ENCODE assay signal across 19 cellular contexts in the genomic region with DNA sequence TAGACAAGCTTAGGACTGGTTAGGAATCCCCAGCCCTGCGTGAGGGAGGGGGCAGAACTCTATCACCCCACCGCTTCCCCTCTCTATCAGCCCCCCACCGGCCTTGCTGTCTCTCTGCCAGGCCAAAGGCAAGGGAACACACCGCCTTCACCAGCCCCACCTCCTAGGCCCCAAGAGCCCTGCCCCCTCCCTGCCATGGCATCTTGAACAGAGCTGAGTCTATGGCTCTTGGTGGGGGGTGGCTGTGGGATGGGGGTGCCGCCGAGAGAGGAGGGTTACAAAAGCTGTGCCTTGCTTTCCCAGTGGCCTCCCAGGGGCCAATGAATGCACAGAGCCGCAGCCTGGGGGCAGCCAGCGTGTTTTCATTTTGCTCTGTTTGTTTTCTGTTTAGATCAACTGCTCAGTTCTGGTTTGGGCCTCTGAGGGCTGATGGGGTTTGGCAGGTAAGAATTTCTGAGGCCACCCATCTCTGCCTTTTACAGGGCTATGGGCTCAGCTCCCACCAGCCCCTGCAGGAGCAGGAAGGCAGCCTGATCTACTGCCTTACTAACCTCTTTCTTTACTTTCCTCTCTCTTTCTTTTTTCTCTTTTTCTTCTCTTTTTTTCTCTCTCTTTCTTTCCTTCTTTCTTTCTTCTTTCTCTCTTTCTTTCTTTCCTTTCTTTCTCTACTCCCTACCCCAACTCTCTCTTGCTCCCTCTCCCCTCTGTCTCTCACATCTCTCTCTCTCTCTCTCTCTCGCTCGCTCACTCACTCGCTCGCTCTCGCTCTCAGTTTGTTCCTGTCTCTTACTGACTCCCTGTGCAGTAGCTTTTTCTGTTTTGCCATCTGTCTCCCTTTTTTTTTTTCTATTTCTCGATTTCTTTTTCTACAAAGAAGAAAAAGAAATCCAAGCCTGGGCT.
DNase-seq lines count a peak whose midpoint lies in the region; ATAC-seq, FAIRE-seq and TF ChIP-seq lines count a peak whose summit lies in the region.
"Had no signal": no experiment of that assay in that cellular context is flagged by ENCODE, and none has a peak within 500 bp of the region (broad histone marks: within the 10 kb centered on the region; RNA-seq: fewer than 3 reads in every experiment).

No MANE protein-coding gene starts in this region.

- CTCF ChIA-PET in HEK293 (lab: Yijun Ruan, JAX) (interaction anchor here (0.7 to 2.2 kb wide), 2 partner anchors 15 to 183 kb away, joined by 3 to 5 read pairs; no protein-coding TSS in a partner anchor), K562 (lab: Yijun Ruan, JAX; ENCODE audit: low intra/inter-chr PET ratio) (no interaction called here)

- 0% methylated on average over 5 of the region's 14 CpGs for WGBS in K562 (ENCODE audit: insufficient coverage, low coverage, missing lambda C conversion rate)
- WGBS in gastroesophageal sphincter (ENCODE audit: low coverage in 1 of 2), 2 donors = 77 to 100% methylated on average over 3 to 9 of the region's 14 CpGs

- H3K4me3 ChIP-seq in HEK293 (ENCODE audit: low read depth, low read length) (no peak overlapping the region), K562 (no peak overlapping the region), gastroesophageal sphincter (no peak overlapping the region)

- H3K9me3 ChIP-seq in HEK293 (ENCODE audit: control insufficient read depth, insufficient read depth, low read depth, low read length) = no peaks in the 10 kb centered on the region; the same call in 1 of the 2 replicates
- no peaks in the 10 kb centered on the region for H3K9me3 ChIP-seq in K562 (replicated peaks; ENCODE audit: control insufficient read depth, insufficient read depth, low read depth, low read length)
- H3K9me3 ChIP-seq in gastroesophageal sphincter = no peaks in the 10 kb centered on the region

- no peak overlapping the region for H3K4me2 ChIP-seq in K562 (ENCODE audit: insufficient read depth, low read length)

- H3K79me2 ChIP-seq in K562 (ENCODE audit: control insufficient read depth, insufficient read depth, low read length) = no peaks in the 10 kb centered on the region

- peak overlapping the region; percentile 13 to 89 (median 87) for H3K27ac Mint-ChIP-seq in nephron
- H3K27ac Mint-ChIP-seq: HFFc6 had no signal

- no peak for TF ChIP-seq CTCF in HEK293 (tag by site-specific recombination; IDR thresholded peaks at IDR 0.05)
- no peak for TF ChIP-seq CTCF in K562 (IDR thresholded peaks at IDR 0.05 in 2 of 3, conservative IDR thresholded peaks at IDR 0.05 in 1 of 3; ENCODE audit: insufficient read depth in 2 of 3, low read depth in 1 of 3, low read length in 3 of 3)
- no peak for TF ChIP-seq CTCF in nephron (IDR thresholded peaks at IDR 0.05; ENCODE audit: unreplicated experiment in 3 of 3)
- no peak for TF ChIP-seq CTCF in gastroesophageal sphincter (IDR thresholded peaks at IDR 0.05)

- no peak for FAIRE-seq in K562 (lab: Jason Lieb, UNC)
- FAIRE-seq: GM12892, GM18507 had no signal

- no peak for TF ChIP-seq RAD21 in K562 (CRISPR knock-in tag; conservative IDR thresholded peaks at IDR 0.05 in 1 of 2, IDR thresholded peaks at IDR 0.05 in 1 of 2)

- peaks cover 19% of the 10 kb centered on the region for H3K9me3 Mint-ChIP-seq in nephron
- H3K9me3 Mint-ChIP-seq: CD8-positive, alpha-beta memory T cell; HFFc6 had no signal

- H3K4me1 ChIP-seq in HEK293 (ENCODE audit: control insufficient read depth, insufficient read depth, low read length) = no peaks in the 10 kb centered on the region
- no peaks in the 10 kb centered on the region for H3K4me1 ChIP-seq in K562 (replicated peaks in 1 of 2; ENCODE audit: control insufficient read depth in 2 of 2, insufficient read depth in 2 of 2, low read length in 2 of 2)
- no peaks in the 10 kb centered on the region for H3K4me1 ChIP-seq in gastroesophageal sphincter

- intact Hi-C loops in K562 (cut with micrococcal nuclease) = no loop called here

- ATAC-seq in K562 (no peak), HG02852 (IDR thresholded peaks at IDR 0.05; ENCODE audit: unreplicated experiment) (no peak), gastroesophageal sphincter (no peak)
- ATAC-seq: SK-N-SH treated with all-trans-retinoic acid at 6 μM for 48 hours had no signal

- TF ChIP-seq POLR2A in K562 (conservative IDR thresholded peaks at IDR 0.05) (no peak), gastroesophageal sphincter (IDR thresholded peaks at IDR 0.05) (no peak)

- POLR2A ChIA-PET in HEK293 (lab: Yijun Ruan, JAX) (interaction anchor here (1.3 kb wide), 1 partner anchor 208 kb away, joined by 4 read pairs; a partner anchor contains a TSS), K562 (lab: Yijun Ruan, JAX) (no interaction called here)

- BruUV-seq in K562 (replicated peaks; lab: Mats Ljungman, UMichigan) = no TSS peak

- H3K36me3 Mint-ChIP-seq in nephron (ENCODE audit: low read depth) = no peaks in the 10 kb centered on the region
- H3K36me3 Mint-ChIP-seq: CD8-positive, alpha-beta memory T cell had no signal

- DNase-seq in K562 (ENCODE audit: extremely low read depth in 1 of 4, low spot score in 3 of 4) = no peak
- peak; percentile 13 for DNase-seq in retina
- DNase-seq in OCI-M1 (lab: John Stamatoyannopoulos, UW) = no peak
- DNase-seq in MV-4-11 (lab: John Stamatoyannopoulos, UW) = no peak
- DNase-seq: C1 segment of cervical spinal cord; CD8-positive, alpha-beta memory T cell; HFFc6; NCI-H1436; NCI-H1930; NCI-H510A; NCI-H774; SHP77 treated with DMSO at 0.1 percent for 48 hours had no signal

- no peak overlapping the region for H2AFZ ChIP-seq in K562 (ENCODE audit: low read depth, low read length)

- in situ Hi-C loops in K562 (cut with MboI) = no loop called here

- no peaks in the 10 kb centered on the region for H4K20me1 ChIP-seq in K562 (replicated peaks; ENCODE audit: control insufficient read depth, insufficient read depth, low read length)

- H3K27me3 ChIP-seq in K562 (ENCODE audit: control insufficient read depth in 2 of 2, insufficient read depth in 2 of 2, low read length in 2 of 2) (peaks cover 0 to 12% of the 10 kb centered on the region in 2 experiments; a peak in 3 of 5 replicates), gastroesophageal sphincter (no peaks in the 10 kb centered on the region)

- TF ChIP-seq EP300 in K562 (IDR thresholded peaks at IDR 0.05; ENCODE audit: low read length) (no peak), gastroesophageal sphincter (IDR thresholded peaks at IDR 0.05) (no peak)

- no peak overlapping the region for H3K9ac ChIP-seq in K562 (ENCODE audit: insufficient read depth in 1 of 2, low read depth in 2 of 2, low read length in 2 of 2)

- H3K27ac ChIP-seq in HEK293 (ENCODE audit: extremely low read depth, low read depth, low read length) = no peak overlapping the region
- H3K27ac ChIP-seq in K562 (ENCODE audit: extremely low read depth, low read depth, low read length) = no peak overlapping the region
- H3K27ac ChIP-seq in gastroesophageal sphincter = no peak overlapping the region

- no peaks in the 10 kb centered on the region; a peak in 1 of 3 replicates for H3K36me3 ChIP-seq in HEK293 (ENCODE audit: control insufficient read depth in 2 of 2, insufficient read depth in 1 of 2, low read length in 2 of 2)
- no peaks in the 10 kb centered on the region for H3K36me3 ChIP-seq in K562 (ENCODE audit: control insufficient read depth, insufficient read depth, low read length)
- H3K36me3 ChIP-seq in gastroesophageal sphincter = no peaks in the 10 kb centered on the region

- H3K9me1 ChIP-seq in K562 (ENCODE audit: control insufficient read depth, insufficient read depth, low read length) = no peaks in the 10 kb centered on the region

- no peak overlapping the region for H3K4me3 Mint-ChIP-seq in nephron
- H3K4me3 Mint-ChIP-seq: CD8-positive, alpha-beta memory T cell; HFFc6 had no signal

- H3K4me1 Mint-ChIP-seq in nephron = peaks cover 18% of the 10 kb centered on the region
- H3K4me1 Mint-ChIP-seq: CD8-positive, alpha-beta memory T cell had no signal

- no peaks in the 10 kb centered on the region for H3K27me3 Mint-ChIP-seq in nephron (ENCODE audit: low read depth)

TF ChIP-seq in HEK293, 187 proteins besides CTCF, POLR2A, EP300 and RAD21 (continues in another document):
- TF ChIP-seq ZIC2 (tag by site-specific recombination; IDR thresholded peaks at IDR 0.05) = peak; percentile 36
- no peak for TF ChIP-seq BCL11B (tag by site-specific recombination; IDR thresholded peaks at IDR 0.05; ENCODE audit: low read depth)
- peak; percentile 61 for TF ChIP-seq GLIS1 (tag by site-specific recombination; IDR thresholded peaks at IDR 0.05)
- TF ChIP-seq ZNF558 (tag by site-specific recombination; IDR thresholded peaks at IDR 0.05) = no peak

TF ChIP-seq in K562, 482 proteins besides CTCF, POLR2A, EP300 and RAD21:
- TF ChIP-seq ZBTB7A (IDR thresholded peaks at IDR 0.05; ENCODE audit: borderline replicate concordance, control insufficient read depth, low read depth, low read length) (no peak), NCOA4 (IDR thresholded peaks at IDR 0.05; ENCODE audit: partially characterized antibody) (no peak), KHSRP (IDR thresholded peaks at IDR 0.05) (no peak)
- TF ChIP-seq, protein P1, sequence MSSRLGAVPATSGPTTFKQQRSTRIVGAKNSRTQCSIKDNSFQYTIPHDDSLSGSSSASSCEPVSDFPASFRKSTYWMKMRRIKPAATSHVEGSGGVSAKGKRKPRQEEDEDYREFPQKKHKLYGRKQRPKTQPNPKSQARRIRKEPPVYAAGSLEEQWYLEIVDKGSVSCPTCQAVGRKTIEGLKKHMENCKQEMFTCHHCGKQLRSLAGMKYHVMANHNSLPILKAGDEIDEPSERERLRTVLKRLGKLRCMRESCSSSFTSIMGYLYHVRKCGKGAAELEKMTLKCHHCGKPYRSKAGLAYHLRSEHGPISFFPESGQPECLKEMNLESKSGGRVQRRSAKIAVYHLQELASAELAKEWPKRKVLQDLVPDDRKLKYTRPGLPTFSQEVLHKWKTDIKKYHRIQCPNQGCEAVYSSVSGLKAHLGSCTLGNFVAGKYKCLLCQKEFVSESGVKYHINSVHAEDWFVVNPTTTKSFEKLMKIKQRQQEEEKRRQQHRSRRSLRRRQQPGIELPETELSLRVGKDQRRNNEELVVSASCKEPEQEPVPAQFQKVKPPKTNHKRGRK (tag; IDR thresholded peaks at IDR 0.05) = peak; percentile 25; the same call in 1 of the 2 replicates
